8 cellular contexts compared by ENCODE assay signal in the genomic region with DNA sequence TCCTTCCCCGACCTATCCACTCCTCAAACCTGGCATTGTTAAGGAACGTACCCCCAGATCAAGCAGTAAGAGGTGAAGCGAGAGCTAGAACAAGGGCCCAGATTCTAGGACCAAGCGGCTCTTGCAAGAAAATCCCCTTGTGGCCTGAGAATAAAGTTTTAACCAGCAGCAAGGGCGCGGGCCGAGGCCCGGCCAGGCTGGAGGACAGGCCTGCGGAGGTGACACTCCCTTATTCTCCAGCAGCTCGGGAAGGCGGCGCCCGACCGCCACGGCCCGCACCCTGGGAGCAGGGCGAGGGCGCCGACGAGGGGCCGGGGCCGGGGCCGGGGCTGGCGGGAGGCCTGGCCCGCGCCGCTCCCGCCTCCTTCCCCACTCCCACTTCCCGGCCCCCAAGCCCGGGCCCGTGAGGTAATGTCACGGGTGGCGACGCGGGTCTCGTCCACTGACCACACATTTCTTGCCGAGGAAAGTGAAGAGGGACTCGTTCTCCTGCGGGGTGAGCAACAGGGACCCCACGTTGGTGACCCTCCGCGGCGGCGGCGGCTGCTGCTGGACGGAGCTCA. TPM values are rescaled to one million over a fixed set of nuclear protein-coding genes. Genes with fewer than 3 reads are reported as not detected.
DNase-seq lines count a peak whose midpoint lies in the region; ATAC-seq and TF ChIP-seq lines count a peak whose summit lies in the region.

No MANE protein-coding gene starts in this region.

- no peaks in the 10 kb centered on the region for H3K36me3 Mint-ChIP-seq in endodermal cell (ENCODE audit: low read depth)

- H3K9ac ChIP-seq in HUES64 (ENCODE audit: low read depth, low read length) (peak overlapping the region; percentile 94), endodermal cell (ENCODE audit: extremely low read depth, low read length, poor library complexity, severe bottlenecking) (peak overlapping the region; percentile 91), mesenchymal stem cell (ENCODE audit: low read length) (peak overlapping the region; percentile 95), stomach smooth muscle (ENCODE audit: low read length in 2 of 2) (peak overlapping the region; percentile 80 to 87)

- no peaks in the 10 kb centered on the region for H3K79me1 ChIP-seq in mesenchymal stem cell (replicated peaks; ENCODE audit: low read length, poor library complexity, severe bottlenecking)

- H3K4me2 ChIP-seq in mesenchymal stem cell (ENCODE audit: low read length, poor library complexity, severe bottlenecking), result peak overlapping the region; percentile 95

- peak overlapping the region; percentile 84 to 98 for H3K18ac ChIP-seq in mesenchymal stem cell (ENCODE audit: low read depth in 1 of 2, low read length in 2 of 2)

- H2AK5ac ChIP-seq in mesenchymal stem cell (ENCODE audit: low read length, severe bottlenecking), result no peak overlapping the region

- H3K27me3 ChIP-seq in HUES64 (ENCODE audit: insufficient read depth, low read length), result no peaks in the 10 kb centered on the region
- H3K27me3 ChIP-seq in endodermal cell (ENCODE audit: control insufficient read depth, insufficient read depth, low read length, poor library complexity, severe bottlenecking), result no peaks in the 10 kb centered on the region
- H3K27me3 ChIP-seq in mesenchymal stem cell (ENCODE audit: control insufficient read depth in 1 of 2, insufficient read depth in 1 of 2, low read length in 2 of 2), result no peaks in the 10 kb centered on the region
- H3K27me3 ChIP-seq in stomach smooth muscle (ENCODE audit: control insufficient read depth in 1 of 2, insufficient read depth in 2 of 2, low read length in 2 of 2), result no peaks in the 10 kb centered on the region

- H3K4me3 Mint-ChIP-seq in endodermal cell, result peak overlapping the region; percentile 97

- TF ChIP-seq CTCF in endodermal cell (conservative IDR thresholded peaks at IDR 0.05), result peak; percentile 31

- peaks cover 70% of the 10 kb centered on the region for H3K4me1 ChIP-seq in HUES64 (ENCODE audit: insufficient read depth, low read length)
- peaks cover 2% of the 10 kb centered on the region for H3K4me1 ChIP-seq in endodermal cell (ENCODE audit: control insufficient read depth, insufficient read depth, low read length)
- H3K4me1 ChIP-seq in mesenchymal stem cell (ENCODE audit: control insufficient read depth, insufficient read depth, low read depth, low read length), result no peaks in the 10 kb centered on the region
- H3K4me1 ChIP-seq in stomach smooth muscle (ENCODE audit: control insufficient read depth, insufficient read depth, low read length), result no peaks in the 10 kb centered on the region

- H4K91ac ChIP-seq in mesenchymal stem cell (ENCODE audit: low read length), result peak overlapping the region; percentile 60

- peak overlapping the region; percentile 90 for H2BK5ac ChIP-seq in mesenchymal stem cell (ENCODE audit: low read depth, low read length, poor library complexity, severe bottlenecking)

- H3K9me3 Mint-ChIP-seq in endodermal cell, result no peaks in the 10 kb centered on the region

- ATAC-seq in GM21528 (IDR thresholded peaks at IDR 0.05; ENCODE audit: low FRiP score, unreplicated experiment), result peak; percentile 21

- H3K4me1 Mint-ChIP-seq in endodermal cell, result peaks cover 51% of the 10 kb centered on the region

- no peaks in the 10 kb centered on the region for H3K36me3 ChIP-seq in HUES64 (ENCODE audit: insufficient read depth, low read length)
- no peaks in the 10 kb centered on the region for H3K36me3 ChIP-seq in endodermal cell (ENCODE audit: control insufficient read depth, insufficient read depth, low read length)
- no peaks in the 10 kb centered on the region for H3K36me3 ChIP-seq in mesenchymal stem cell (ENCODE audit: control insufficient read depth in 1 of 2, insufficient read depth in 2 of 2, low read depth in 1 of 2, low read length in 2 of 2)
- no peaks in the 10 kb centered on the region for H3K36me3 ChIP-seq in stomach smooth muscle (ENCODE audit: control insufficient read depth in 2 of 2, insufficient read depth in 2 of 2, low read length in 2 of 2)

- H3K27ac ChIP-seq in HUES64 (ENCODE audit: low read depth, low read length) (peak overlapping the region; percentile 98), endodermal cell (ENCODE audit: low read depth, low read length) (peak overlapping the region; percentile 93), mesenchymal stem cell (ENCODE audit: low read length, poor library complexity, severe bottlenecking) (peak overlapping the region; percentile 98), stomach smooth muscle (ENCODE audit: low read length) (peak overlapping the region; percentile 91)

- H2BK12ac ChIP-seq in mesenchymal stem cell (ENCODE audit: low read length in 2 of 2), result peak overlapping the region in 1 of 2 experiments; percentile 86

- peak overlapping the region; percentile 98 for H2AFZ ChIP-seq in mesenchymal stem cell (ENCODE audit: low read depth, low read length)

- H3K23ac ChIP-seq in mesenchymal stem cell (ENCODE audit: low read length in 2 of 2), result peak overlapping the region; percentile 8 to 81

- peak overlapping the region; percentile 78 for H4K8ac ChIP-seq in mesenchymal stem cell (ENCODE audit: low read length)

- H3K9me3 ChIP-seq in HUES64 (ENCODE audit: insufficient read depth, low read depth, low read length) (no peaks in the 10 kb centered on the region), endodermal cell (ENCODE audit: control insufficient read depth, low read length) (no peaks in the 10 kb centered on the region), mesenchymal stem cell (ENCODE audit: control insufficient read depth, low read length) (no peaks in the 10 kb centered on the region), stomach smooth muscle (ENCODE audit: control insufficient read depth in 2 of 2, low read length in 2 of 2) (no peaks in the 10 kb centered on the region)

- peak overlapping the region in 1 of 2 experiments; percentile 99 for H3K14ac ChIP-seq in mesenchymal stem cell (ENCODE audit: low read length in 2 of 2)

- H3K27me3 Mint-ChIP-seq in endodermal cell (ENCODE audit: insufficient read depth), result no peaks in the 10 kb centered on the region

- peak overlapping the region; percentile 98 for H3K27ac Mint-ChIP-seq in endodermal cell

- peak overlapping the region; percentile 29 to 100 for H3K4ac ChIP-seq in mesenchymal stem cell (ENCODE audit: low read depth in 1 of 2, low read length in 2 of 2)

- peak overlapping the region; percentile 91 for H3K4me3 ChIP-seq in HUES64 (ENCODE audit: low read length)
- H3K4me3 ChIP-seq in endodermal cell (ENCODE audit: low read length), result peak overlapping the region; percentile 99
- H3K4me3 ChIP-seq in mesenchymal stem cell (ENCODE audit: insufficient read depth in 1 of 2, low read depth in 1 of 2, low read length in 2 of 2), result peak overlapping the region; percentile 92 to 95
- peak overlapping the region; percentile 86 for H3K4me3 ChIP-seq in stomach smooth muscle (ENCODE audit: low read length in 2 of 2)

- peak overlapping the region; percentile 75 for H2BK120ac ChIP-seq in mesenchymal stem cell (ENCODE audit: low read depth, low read length)

- peak overlapping the region; percentile 96 for H2BK15ac ChIP-seq in mesenchymal stem cell (ENCODE audit: low read depth, poor library complexity, severe bottlenecking)

- under 1% methylated on average over 46 of the region's 46 CpGs for WGBS in HUES64
- WGBS in endodermal cell (ENCODE audit: insufficient coverage in 1 of 2, insufficient read length in 1 of 2), 2 experiments, result 0 to 1% methylated on average over 9 to 46 of the region's 46 CpGs
- 0% methylated on average over 40 of the region's 46 CpGs for WGBS in mesenchymal stem cell

- DNase-seq in EL (peak; percentile 26), endodermal cell (peak; percentile 77), mesenchymal stem cell (peak; percentile 58), SKM-1 treated with dmso at 0.1 percent for 144 hours (lab: John Stamatoyannopoulos, UW; ENCODE audit: unreplicated experiment) (no peak)
- DNase-seq in activated CD4-positive, alpha-beta T cell treated with anti-CD3 and anti-CD28 coated beads for 48 hours, result peak; percentile 39

RNA-seq across cellular contexts. Expression of a gene that starts 0.6 kb away (rescaled TPM):
- polyA plus RNA-seq in HUES64 (2013, experiment 1 of 2), result 27.2 TPM
- 27.8 TPM for polyA plus RNA-seq in HUES64 (2013, experiment 2 of 2)
- total RNA-seq in endodermal cell, result 10 to 100 TPM; 35.1 to 36.7 TPM
- polyA plus RNA-seq in endodermal cell (2013, experiment 1 of 2), result 30.8 TPM
- 30.4 TPM for polyA plus RNA-seq in endodermal cell (2013, experiment 2 of 2)
- 38.0 TPM for polyA plus RNA-seq in mesenchymal stem cell (2013, experiment 1 of 2)
- 39.2 TPM for polyA plus RNA-seq in mesenchymal stem cell (2013, experiment 2 of 2)
